ENCODE assay signal across 11 cellular contexts in the genomic region with DNA sequence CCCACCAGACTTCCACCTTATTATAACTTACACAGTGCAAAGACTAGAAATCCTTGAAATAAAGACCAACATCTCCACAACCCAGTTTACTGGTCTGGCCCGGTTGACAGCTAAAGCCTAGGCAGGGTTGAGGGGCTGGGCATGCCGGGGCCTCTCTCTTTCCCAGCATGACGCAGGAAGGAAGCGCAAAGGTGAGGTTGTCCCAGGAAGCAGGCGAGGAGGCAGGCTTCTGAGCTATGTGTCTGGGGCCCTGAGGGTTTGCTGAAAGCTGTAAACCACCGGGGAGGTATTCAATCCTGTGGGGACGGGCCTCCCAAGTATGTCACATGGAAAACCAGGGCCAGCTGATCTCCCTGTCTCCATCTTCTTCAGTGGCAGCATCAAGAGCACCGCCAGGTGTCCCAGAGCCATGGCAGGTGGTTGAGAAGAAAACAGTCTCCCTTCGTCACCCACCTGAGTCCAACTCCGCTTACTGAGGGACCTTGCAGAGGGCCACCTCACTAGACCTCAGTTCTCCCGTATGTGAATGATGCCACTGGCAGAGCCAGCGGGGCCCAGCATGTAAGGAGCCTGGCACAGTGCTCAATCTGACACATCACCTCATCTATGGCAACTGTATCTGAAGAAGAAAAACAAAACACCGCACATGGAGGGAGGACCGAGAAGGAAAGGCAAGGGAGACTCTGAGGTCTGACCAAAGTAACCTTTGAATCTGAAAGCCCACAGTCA. TPM values are rescaled to one million over a fixed set of nuclear protein-coding genes. Genes with fewer than 3 reads are reported as not detected.
DNase-seq lines count a peak whose midpoint lies in the region; ATAC-seq and TF ChIP-seq lines count a peak whose summit lies in the region.
"Had no signal": no experiment of that assay in that cellular context is flagged by ENCODE, and none has a peak within 500 bp of the region (broad histone marks: within the 10 kb centered on the region; RNA-seq: fewer than 3 reads in every experiment).

No MANE protein-coding gene starts in this region.

- peaks cover 39 to 86% (median 70%) of the 10 kb centered on the region in 4 donors for H3K4me1 Mint-ChIP-seq in naive thymus-derived CD8-positive, alpha-beta T cell

- intact Hi-C loops in heart right ventricle (cut with DNase I): no loop called here
- intact Hi-C loops in Right ventricle myocardium inferior (cut with DNase I): no loop called here

- 77 to 78% methylated on average over 14 of the region's 14 CpGs for WGBS in heart right ventricle, 2 donors
- 84% methylated on average over 14 of the region's 14 CpGs for WGBS in urinary bladder

- ATAC-seq in heart right ventricle (peak in 1 of 8 donors; percentile 29), Right ventricle myocardium inferior (no peak), GM18517 (IDR thresholded peaks at IDR 0.05; ENCODE audit: unreplicated experiment) (no peak)
- no peak for ATAC-seq in naive thymus-derived CD8-positive, alpha-beta T cell

- H3K27ac Mint-ChIP-seq in naive thymus-derived CD8-positive, alpha-beta T cell: peak overlapping the region in 9 of 10 donors; percentile 24 to 97 (median 60)

- H3K27me3 ChIP-seq in heart right ventricle: no peaks in the 10 kb centered on the region
- H3K27me3 ChIP-seq: BE2C, vagina had no signal

- peaks cover 0 to 29% (median 28%) of the 10 kb centered on the region in 3 donors for H3K36me3 Mint-ChIP-seq in naive thymus-derived CD8-positive, alpha-beta T cell

- POLR2A ChIA-PET in naive thymus-derived CD8-positive, alpha-beta T cell (lab: Charles Lee): interaction anchor here (1.3 kb wide), 1 partner anchor 8 kb away, joined by 5 read pairs; no protein-coding TSS in a partner anchor

- peaks cover 0 to 54% (median 5%) of the 10 kb centered on the region in 9 donors for H3K36me3 ChIP-seq in heart right ventricle
- H3K36me3 ChIP-seq in urinary bladder (ENCODE audit: insufficient read depth): no peaks in the 10 kb centered on the region

- peak overlapping the region in 4 of 10 donors; percentile 15 to 48 (median 16) for H3K4me3 Mint-ChIP-seq in naive thymus-derived CD8-positive, alpha-beta T cell

- DNase-seq in heart right ventricle (peak in 1 of 2 donors; percentile 8), Right ventricle myocardium inferior (ENCODE audit: missing footprints) (no peak), caudate nucleus (lab: John Stamatoyannopoulos, UW) (no peak), amygdala (lab: John Stamatoyannopoulos, UW) (no peak), NCI-H146 (lab: John Stamatoyannopoulos, UW) (no peak)
- DNase-seq in naive thymus-derived CD8-positive, alpha-beta T cell: no peak
- DNase-seq: BE2C, occipital lobe had no signal

- no peak overlapping the region for H3K4me3 ChIP-seq in heart right ventricle
- no peak overlapping the region for H3K4me3 ChIP-seq in urinary bladder (ENCODE audit: low read depth, low read length)
- H3K4me3 ChIP-seq: vagina had no signal

- no peaks in the 10 kb centered on the region for H3K27me3 Mint-ChIP-seq in naive thymus-derived CD8-positive, alpha-beta T cell

- H3K4me1 ChIP-seq in heart right ventricle: peaks cover 33 to 97% (median 79%) of the 10 kb centered on the region in 9 donors
- no peaks in the 10 kb centered on the region for H3K4me1 ChIP-seq in urinary bladder (ENCODE audit: insufficient read depth)

- no peaks in the 10 kb centered on the region for H3K9me3 ChIP-seq in heart right ventricle
- H3K9me3 ChIP-seq: BE2C, vagina had no signal

- TF ChIP-seq CTCF in heart right ventricle (IDR thresholded peaks at IDR 0.05): no peak

- H3K27ac ChIP-seq in heart right ventricle: peak overlapping the region in 9 of 10 donors; percentile 9 to 97 (median 62)
- H3K27ac ChIP-seq in caudate nucleus (ENCODE audit: low read depth, low read length): peak overlapping the region; percentile 86
- peak overlapping the region; percentile 79 for H3K27ac ChIP-seq in urinary bladder (ENCODE audit: low read depth)
- H3K27ac ChIP-seq: vagina had no signal

- H3K9me3 Mint-ChIP-seq in naive thymus-derived CD8-positive, alpha-beta T cell: no peaks in the 10 kb centered on the region

RNA-seq across cellular contexts. Expression of gene FAM53B, which starts 49.5 kb away (rescaled TPM):
- total RNA-seq in heart right ventricle (10 to 100 TPM; 19.0 to 42.9 (median 31.3) TPM), Right ventricle myocardium inferior (41.2 TPM), urinary bladder (19.8 TPM)
- polyA plus RNA-seq in heart right ventricle (10 to 100 TPM; 11.6 to 25.5 TPM), urinary bladder (15.9 TPM)
- 10 to 100 TPM; 22.2 to 23.2 TPM for total RNA-seq in naive thymus-derived CD8-positive, alpha-beta T cell
- polyA plus RNA-seq in naive thymus-derived CD8-positive, alpha-beta T cell: 10 to 100 TPM in 2 of 3 donors, 1 to 10 TPM in 1; 2.4 to 15.1 (median 11.9) TPM
